Comparison of ENCODE assay signal across 7 cellular contexts in the genomic region with DNA sequence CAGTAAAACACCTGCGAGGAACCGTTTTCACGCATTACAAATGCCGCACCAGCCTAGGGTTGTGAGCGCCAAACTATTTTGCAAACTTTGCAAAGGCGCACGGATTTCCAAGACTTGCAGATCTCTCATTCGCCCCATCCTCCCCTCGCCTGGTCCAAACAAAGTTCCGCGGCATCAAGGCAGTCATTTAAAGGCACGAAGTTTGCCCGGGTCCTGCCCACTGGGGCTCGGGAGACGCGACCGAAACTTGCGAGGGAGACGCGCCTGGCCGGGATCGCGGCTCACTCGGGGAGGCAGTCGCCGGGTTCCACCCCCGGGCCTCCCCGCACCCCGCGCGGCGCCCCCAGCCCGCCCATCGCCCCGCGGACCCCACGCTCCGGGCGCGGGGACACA. TPM values are rescaled to one million over a fixed set of nuclear protein-coding genes. Genes with fewer than 3 reads are reported as not detected.
A peak's percentile ranks its signal among the peaks of the same experiment; 100 is the strongest.
DNase-seq lines count a peak whose midpoint lies in the region; ATAC-seq and TF ChIP-seq lines count a peak whose summit lies in the region.

No MANE protein-coding gene starts in this region.

- no peak for DNase-seq in SK-N-SH
- DNase-seq in mammary epithelial cell, result peak; percentile 28
- DNase-seq in iris pigment epithelial cell (ENCODE audit: low read depth), result peak; percentile 59
- peak; percentile 25 for DNase-seq in stimulated activated CD4-positive, alpha-beta T cell treated with anti-CD3 and anti-CD28 coated beads, Interleukin-12 subunit alpha, Interleukin-12 subunit beta, amount 100 ng/mL, for 4 hours
- no peak for DNase-seq in cerebellar nuclear complex (lab: John Stamatoyannopoulos, UW)

- CTCF ChIA-PET in SK-N-SH (lab: Yijun Ruan, JAX) (no interaction called here), mammary epithelial cell (lab: Charles Lee; ENCODE audit: low non-redundant PET) (no interaction called here)

- TF ChIP-seq CTCF in SK-N-SH (IDR thresholded peaks at IDR 0.05), result no peak
- TF ChIP-seq CTCF in mammary epithelial cell (conservative IDR thresholded peaks at IDR 0.05 in 1 of 2, IDR thresholded peaks at IDR 0.05 in 1 of 2; ENCODE audit: extremely low read depth in 1 of 2, insufficient read depth in 1 of 2, low read depth in 1 of 2, low read length in 2 of 2), result no peak

- H3K79me2 ChIP-seq in SK-N-SH (ENCODE audit: insufficient read depth) (peaks cover 46% of the 10 kb centered on the region), mammary epithelial cell (ENCODE audit: insufficient read depth, low read length) (peaks cover 43% of the 10 kb centered on the region)

- peak overlapping the region; percentile 82 for H2AFZ ChIP-seq in SK-N-SH (ENCODE audit: low read depth)
- peak overlapping the region; percentile 91 for H2AFZ ChIP-seq in mammary epithelial cell (ENCODE audit: low read depth, low read length)

- dilution Hi-C loops in mammary epithelial cell (cut with HindIII; ENCODE audit: low sequenced_read_pairs), result no loop called here

- H3K27ac ChIP-seq in SK-N-SH (ENCODE audit: low read depth in 2 of 2, low read length in 1 of 2) (peak overlapping the region; percentile 58 to 86), mammary epithelial cell (ENCODE audit: insufficient read depth, low read depth, low read length) (peak overlapping the region; percentile 57)

- POLR2A ChIA-PET in SK-N-SH (lab: Yijun Ruan, JAX), result no interaction called here

- peaks cover 7% of the 10 kb centered on the region for H3F3A ChIP-seq in SK-N-SH (replicated peaks; ENCODE audit: insufficient read depth)

- no peaks in the 10 kb centered on the region for H3K9me2 ChIP-seq in SK-N-SH

- H3K9ac ChIP-seq in SK-N-SH (peak overlapping the region; percentile 84), mammary epithelial cell (ENCODE audit: insufficient read depth, low read length) (peak overlapping the region; percentile 87)

- ATAC-seq in GM18511 (IDR thresholded peaks at IDR 0.05; ENCODE audit: unreplicated experiment) (peak; percentile 12), HG02885 (IDR thresholded peaks at IDR 0.05; ENCODE audit: poor library complexity, unreplicated experiment) (peak; percentile 24)

- H3K4me2 ChIP-seq in SK-N-SH, result peak overlapping the region; percentile 81
- H3K4me2 ChIP-seq in mammary epithelial cell (ENCODE audit: insufficient read depth, low read depth, low read length), result peak overlapping the region; percentile 84

- H4K20me1 ChIP-seq in SK-N-SH (ENCODE audit: insufficient read depth), result peaks cover 19% of the 10 kb centered on the region
- H4K20me1 ChIP-seq in mammary epithelial cell (ENCODE audit: insufficient read depth, low read length), result no peaks in the 10 kb centered on the region

- intact Hi-C loops in mammary epithelial cell (cut with micrococcal nuclease), result loop anchor here (1.0 to 5.0 kb wide), 5 partner anchors 58 to 146 kb away; no protein-coding TSS in a partner anchor

- H3K27me3 ChIP-seq in SK-N-SH (ENCODE audit: insufficient read depth) (no peaks in the 10 kb centered on the region), mammary epithelial cell (ENCODE audit: insufficient read depth, low read length) (no peaks in the 10 kb centered on the region)

- H3K4me3 ChIP-seq in SK-N-SH (ENCODE audit: low read depth in 2 of 2, low read length in 1 of 2), result peak overlapping the region; percentile 87 to 99
- H3K4me3 ChIP-seq in mammary epithelial cell (replicated peaks in 1 of 3; ENCODE audit: insufficient read depth in 1 of 3, low read depth in 2 of 3, low read length in 3 of 3), result peak overlapping the region; percentile 65 to 92 (median 87)

- H3K9me3 ChIP-seq in SK-N-SH, result peaks cover 4% of the 10 kb centered on the region; the same call in 1 of the 2 replicates
- H3K9me3 ChIP-seq in mammary epithelial cell (replicated peaks; ENCODE audit: insufficient read depth, low read length), result no peaks in the 10 kb centered on the region

- H3K36me3 ChIP-seq in SK-N-SH (replicated peaks in 1 of 2; ENCODE audit: control insufficient read depth in 1 of 2, insufficient read depth in 2 of 2, low read length in 1 of 2) (no peaks in the 10 kb centered on the region), mammary epithelial cell (ENCODE audit: insufficient read depth, low read length) (no peaks in the 10 kb centered on the region)

- no TSS peak for BruUV-seq in mammary epithelial cell (replicated peaks; lab: Mats Ljungman, UMichigan)

- TF ChIP-seq RAD21 in SK-N-SH (IDR thresholded peaks at IDR 0.05; ENCODE audit: low read length), result no peak

- in situ Hi-C loops in mammary epithelial cell (cut with MboI; ENCODE audit: low sequenced_read_pairs in 2 of 2), result no loop called here

- WGBS in SK-N-SH (ENCODE audit: low lambda C conversion rate), result 4% methylated on average over 26 of the region's 40 CpGs
- 0% methylated on average over 1 of the region's 40 CpGs for WGBS in mammary epithelial cell (ENCODE audit: low coverage, missing lambda C conversion rate)

- H3K4me1 ChIP-seq in SK-N-SH (ENCODE audit: control insufficient read depth in 1 of 2, insufficient read depth in 2 of 2, low read depth in 1 of 2, low read length in 1 of 2) (peaks cover 10 to 17% of the 10 kb centered on the region in 2 experiments), mammary epithelial cell (ENCODE audit: insufficient read depth, low read length) (peaks cover 13% of the 10 kb centered on the region)

- no peak for TF ChIP-seq EP300 in SK-N-SH (IDR thresholded peaks at IDR 0.05; ENCODE audit: borderline replicate concordance in 1 of 2, low read depth in 1 of 2, low read length in 1 of 2)

TF ChIP-seq in SK-N-SH, 30 proteins besides CTCF, POLR2A, EP300 and RAD21:
- TF ChIP-seq, protein P1, sequence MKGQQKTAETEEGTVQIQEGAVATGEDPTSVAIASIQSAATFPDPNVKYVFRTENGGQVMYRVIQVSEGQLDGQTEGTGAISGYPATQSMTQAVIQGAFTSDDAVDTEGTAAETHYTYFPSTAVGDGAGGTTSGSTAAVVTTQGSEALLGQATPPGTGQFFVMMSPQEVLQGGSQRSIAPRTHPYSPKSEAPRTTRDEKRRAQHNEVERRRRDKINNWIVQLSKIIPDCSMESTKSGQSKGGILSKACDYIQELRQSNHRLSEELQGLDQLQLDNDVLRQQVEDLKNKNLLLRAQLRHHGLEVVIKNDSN (IDR thresholded peaks at IDR 0.05; ENCODE audit: borderline replicate concordance, low read depth), result no peak
- TF ChIP-seq, protein P2, sequence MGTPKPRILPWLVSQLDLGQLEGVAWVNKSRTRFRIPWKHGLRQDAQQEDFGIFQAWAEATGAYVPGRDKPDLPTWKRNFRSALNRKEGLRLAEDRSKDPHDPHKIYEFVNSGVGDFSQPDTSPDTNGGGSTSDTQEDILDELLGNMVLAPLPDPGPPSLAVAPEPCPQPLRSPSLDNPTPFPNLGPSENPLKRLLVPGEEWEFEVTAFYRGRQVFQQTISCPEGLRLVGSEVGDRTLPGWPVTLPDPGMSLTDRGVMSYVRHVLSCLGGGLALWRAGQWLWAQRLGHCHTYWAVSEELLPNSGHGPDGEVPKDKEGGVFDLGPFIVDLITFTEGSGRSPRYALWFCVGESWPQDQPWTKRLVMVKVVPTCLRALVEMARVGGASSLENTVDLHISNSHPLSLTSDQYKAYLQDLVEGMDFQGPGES (IDR thresholded peaks at IDR 0.05; ENCODE audit: low read depth, low read length), result no peak
- TF ChIP-seq GATA2 (CRISPR knock-in tag; IDR thresholded peaks at IDR 0.05) (no peak), RXRA (IDR thresholded peaks at IDR 0.05; ENCODE audit: borderline replicate concordance, low read depth) (no peak)

RNA-seq across cellular contexts. Expression of a gene that starts 0.6 kb away (rescaled TPM):
- polyA plus RNA-seq in SK-N-SH (2012; rRNA removed), result 8.2 and 8.9 TPM in 2 replicates
- polyA plus RNA-seq in SK-N-SH (2012; cell fraction: cytosol; rRNA removed), result 9.6 and 10.1 TPM in 2 replicates
- polyA plus RNA-seq in SK-N-SH (2012; cell fraction: nucleus; rRNA removed), result 11.3 and 12.2 TPM in 2 replicates
- total RNA-seq in mammary epithelial cell, result 10 to 100 TPM; 12.2 to 13.9 TPM
- 7.2 TPM for polyA plus RNA-seq in mammary epithelial cell
- 13.4 TPM for polyA minus RNA-seq in mammary epithelial cell

Comparison
In these comparisons a context has a peak if more than half of its experiments do, and no peak if none do; other contexts are left out.
1. DNase-seq: peak in mammary epithelial cell (single experiment), iris pigment epithelial cell (single experiment) and stimulated activated CD4-positive, alpha-beta T cell treated with anti-CD3 and anti-CD28 coated beads, Interleukin-12 subunit alpha, Interleukin-12 subunit beta, amount 100 ng/mL, for 4 hours (single experiment); none in SK-N-SH (single experiment) and cerebellar nuclear complex (0 of 2).